Comparison of ENCODE assay signal across 9 cellular contexts in the genomic region with DNA sequence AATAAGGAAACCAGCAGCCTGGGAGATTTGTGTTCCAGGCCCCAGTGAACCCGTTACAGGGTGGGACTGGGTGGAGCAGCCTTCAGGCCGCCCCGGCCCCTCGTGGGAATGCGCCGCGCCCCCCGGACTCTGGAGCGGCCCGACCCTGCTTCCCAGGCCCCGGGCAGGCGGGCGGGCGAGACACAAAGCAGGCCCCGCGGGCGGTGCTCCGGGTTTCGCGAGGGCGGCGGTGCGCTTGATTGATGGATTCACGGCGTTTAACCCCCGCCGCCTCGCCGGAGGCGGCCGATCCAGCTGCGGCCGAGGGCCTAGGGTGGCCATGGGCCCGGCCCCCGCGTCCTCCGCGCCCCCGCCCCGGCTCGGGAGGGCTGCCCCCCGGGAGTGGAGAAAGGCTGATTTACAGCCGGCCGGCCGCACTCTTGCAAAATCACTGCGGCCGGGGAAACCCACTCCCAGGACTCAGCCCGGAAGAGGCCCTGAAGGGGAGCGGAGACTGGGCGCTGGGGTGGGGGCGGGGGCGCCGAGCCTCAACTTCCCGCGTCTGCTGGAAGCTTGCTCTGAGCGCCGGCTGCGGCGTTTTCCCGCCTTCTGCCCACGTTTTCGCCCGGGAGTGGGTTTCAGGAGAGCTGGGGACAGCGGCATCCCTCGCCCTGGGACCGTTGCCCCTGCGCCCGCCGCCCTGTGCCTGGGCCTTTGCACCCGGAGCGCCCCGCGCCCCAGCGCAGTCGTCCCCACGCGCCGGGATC.
A peak's percentile ranks its signal among the peaks of the same experiment; 100 is the strongest.
DNase-seq lines count a peak whose midpoint lies in the region; ATAC-seq, FAIRE-seq and TF ChIP-seq lines count a peak whose summit lies in the region.
"Had no signal": no experiment of that assay in that cellular context is flagged by ENCODE, and none has a peak within 500 bp of the region (broad histone marks: within the 10 kb centered on the region; RNA-seq: fewer than 3 reads in every experiment).

No MANE protein-coding gene starts in this region.

- H3K36me3 Mint-ChIP-seq in chondrocyte (ENCODE audit: low read depth) = no peaks in the 10 kb centered on the region

- POLR2A ChIA-PET in A549 (lab: Yijun Ruan, JAX) = no interaction called here

- intact Hi-C loops in mucosa of descending colon (cut with DNase I, micrococcal nuclease) = loop anchor here (5.0 to 10.0 kb wide), 3 partner anchors 285 to 598 kb away; no protein-coding TSS in a partner anchor

- TF ChIP-seq CTCF in A549 (IDR thresholded peaks at IDR 0.05) = no peak
- no peak for TF ChIP-seq CTCF in chondrocyte (IDR thresholded peaks at IDR 0.05)
- TF ChIP-seq CTCF in mucosa of descending colon (IDR thresholded peaks at IDR 0.05) = no peak

- no peak for FAIRE-seq in A549 (lab: Jason Lieb, UNC)

- DNase-seq in A549 (ENCODE audit: low read depth in 1 of 2, low spot score in 1 of 2) (no peak), chondrocyte (ENCODE audit: low spot score) (no peak), mucosa of descending colon (peak; percentile 71 to 84 (median 71)), NCI-H510A treated with DMSO at 0.1 percent for 48 hours (lab: John Stamatoyannopoulos, UW) (no peak)
- DNase-seq in stimulated activated CD4-positive, alpha-beta T cell treated with anti-CD3 and anti-CD28 coated beads, Interleukin-12 subunit alpha, Interleukin-12 subunit beta, amount 100 ng/mL, for 4 hours = no peak

- H3K9me3 Mint-ChIP-seq in chondrocyte (ENCODE audit: low read depth) = no peaks in the 10 kb centered on the region
- H3K9me3 Mint-ChIP-seq: stimulated activated naive CD8-positive, alpha-beta T cell treated with anti-CD3 and anti-CD28 coated beads, Interleukin-15, Interleukin-2, amounts not matched to agents 100 ng/mL and 50 ng/mL, for 24 hours had no signal

- WGBS in A549 (ENCODE audit: missing lambda C conversion rate) = 52% methylated on average over 30 of the region's 78 CpGs

- no peak for TF ChIP-seq EP300 in A549 (IDR thresholded peaks at IDR 0.05)

- H3K4me1 ChIP-seq in A549 (peaks cover 43% of the 10 kb centered on the region), HUES48 (ENCODE audit: control insufficient read depth, insufficient read depth, low read length) (peaks cover 28% of the 10 kb centered on the region), mucosa of descending colon (ENCODE audit: low read depth) (peaks cover 27% of the 10 kb centered on the region)

- CTCF ChIA-PET in A549 (lab: Yijun Ruan, JAX) = interaction anchor here (0.5 to 6.2 kb wide), 32 partner anchors 10 to 1173 kb away, joined by 3 to 51 read pairs (median 4); no protein-coding TSS in a partner anchor

- H3K27me3 ChIP-seq in HUES48 (ENCODE audit: control insufficient read depth, insufficient read depth, low read length) = peaks cover 42% of the 10 kb centered on the region

- peak overlapping the region; percentile 57 for H3K4me2 ChIP-seq in A549

- peak overlapping the region; percentile 98 for H3K27ac Mint-ChIP-seq in chondrocyte (ENCODE audit: unreplicated experiment)

- H3K27me3 Mint-ChIP-seq in chondrocyte (ENCODE audit: low read depth) = no peaks in the 10 kb centered on the region

- H3K4me3 ChIP-seq in A549 (peak overlapping the region; percentile 22; the same call in 1 of the 3 replicates), HUES48 (ENCODE audit: low read depth, low read length) (peak overlapping the region; percentile 51), mucosa of descending colon (no peak overlapping the region)

- no peak overlapping the region for H3K4me3 Mint-ChIP-seq in chondrocyte (ENCODE audit: unreplicated experiment)

- TF ChIP-seq RAD21 in A549 (conservative IDR thresholded peaks at IDR 0.05 in 1 of 2, IDR thresholded peaks at IDR 0.05 in 1 of 2) = no peak

- peak overlapping the region in 1 of 2 experiments; percentile 9; a peak in 1 of 6 replicates for H3K27ac ChIP-seq in A549
- no peak overlapping the region for H3K27ac ChIP-seq in HUES48 (ENCODE audit: low read depth, low read length)

- TF ChIP-seq POLR2A in A549 (IDR thresholded peaks at IDR 0.05; ENCODE audit: low read length) = no peak

- H3K4me1 Mint-ChIP-seq in chondrocyte (ENCODE audit: low read depth) = peaks cover 64% of the 10 kb centered on the region

- H3K9me3 ChIP-seq in A549 (no peaks in the 10 kb centered on the region), HUES48 (ENCODE audit: control insufficient read depth, insufficient read depth, low read length) (no peaks in the 10 kb centered on the region), mucosa of descending colon (no peaks in the 10 kb centered on the region)

- H3K36me3 ChIP-seq in HUES48 (ENCODE audit: control insufficient read depth, insufficient read depth, low read length) (no peaks in the 10 kb centered on the region), mucosa of descending colon (ENCODE audit: low read depth) (no peaks in the 10 kb centered on the region)

- ATAC-seq in A549 (no peak), mucosa of descending colon (peak; percentile 15), GM19324 (IDR thresholded peaks at IDR 0.05; ENCODE audit: low FRiP score, unreplicated experiment) (no peak), GM19035 (IDR thresholded peaks at IDR 0.05; ENCODE audit: unreplicated experiment) (no peak)

- H3K9ac ChIP-seq in HUES48 (ENCODE audit: low read depth, low read length) = no peak overlapping the region

TF ChIP-seq in A549, 52 proteins besides CTCF, POLR2A, EP300 and RAD21:
- no peak for TF ChIP-seq GATA3 (IDR thresholded peaks at IDR 0.05; ENCODE audit: borderline replicate concordance)
- TF ChIP-seq POLR2AphosphoS2 (conservative IDR thresholded peaks at IDR 0.05; ENCODE audit: low read length) = no peak
- TF ChIP-seq SREBF2 (IDR thresholded peaks at IDR 0.05) = no peak
- TF ChIP-seq CBX8 (IDR thresholded peaks at IDR 0.05) = no peak
- no peak for TF ChIP-seq ZSCAN20 (CRISPR knock-in tag; IDR thresholded peaks at IDR 0.05)
- TF ChIP-seq, protein P1, sequence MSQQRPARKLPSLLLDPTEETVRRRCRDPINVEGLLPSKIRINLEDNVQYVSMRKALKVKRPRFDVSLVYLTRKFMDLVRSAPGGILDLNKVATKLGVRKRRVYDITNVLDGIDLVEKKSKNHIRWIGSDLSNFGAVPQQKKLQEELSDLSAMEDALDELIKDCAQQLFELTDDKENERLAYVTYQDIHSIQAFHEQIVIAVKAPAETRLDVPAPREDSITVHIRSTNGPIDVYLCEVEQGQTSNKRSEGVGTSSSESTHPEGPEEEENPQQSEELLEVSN (IDR thresholded peaks at IDR 0.05; ENCODE audit: borderline replicate concordance, low read depth) = no peak
TF ChIP-seq in A549: peak in this region for 0.

Comparison
In these comparisons a context has a peak if more than half of its experiments do, and no peak if none do; other contexts are left out.
1. DNase-seq: peak in mucosa of descending colon (3 of 3); none in A549 (0 of 2), chondrocyte (single experiment), NCI-H510A treated with DMSO at 0.1 percent for 48 hours (single experiment) and stimulated activated CD4-positive, alpha-beta T cell treated with anti-CD3 and anti-CD28 coated beads, Interleukin-12 subunit alpha, Interleukin-12 subunit beta, amount 100 ng/mL, for 4 hours (single experiment).